Comparison of ENCODE assay signal across 24 cellular contexts in the genomic region with DNA sequence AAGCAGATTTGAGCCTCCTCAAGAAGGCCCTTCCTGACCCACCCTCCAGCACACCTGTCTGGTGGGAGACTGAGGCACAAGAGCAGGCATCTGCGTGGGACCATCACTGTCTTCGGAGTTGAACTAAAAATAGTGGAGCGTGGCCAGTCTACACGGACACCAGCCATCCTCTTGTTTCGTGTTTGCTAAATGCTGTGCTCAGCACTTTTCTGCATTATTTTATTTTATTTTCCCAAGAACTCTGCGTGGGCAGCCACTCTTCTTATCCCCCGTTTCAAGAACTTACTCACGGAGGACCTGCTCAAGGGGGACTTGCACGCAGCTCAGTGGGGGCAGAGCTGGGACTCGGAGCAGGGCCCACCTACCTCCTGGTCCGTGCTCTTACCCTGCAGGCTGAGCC.
"Had no signal": no experiment of that assay in that cellular context is flagged by ENCODE, and none has a peak within 500 bp of the region (broad histone marks: within the 10 kb centered on the region; RNA-seq: fewer than 3 reads in every experiment).

No MANE protein-coding gene starts in this region.

- H3K36me3 ChIP-seq: prostate gland, right atrium auricular region, sigmoid colon, stomach, thoracic aorta, tibial nerve, upper lobe of left lung had no signal

- H3K4me1 ChIP-seq: prostate gland, right atrium auricular region, sigmoid colon, stomach, upper lobe of left lung had no signal

- H3K4me3 ChIP-seq: lung, mucosa of descending colon, prostate gland, right atrium auricular region, sigmoid colon, stomach, thoracic aorta, tibial nerve, upper lobe of left lung had no signal

- H3K9me3 ChIP-seq: mucosa of descending colon, prostate gland, right atrium auricular region, sigmoid colon, stomach, thoracic aorta, tibial nerve, upper lobe of left lung had no signal

- H3K27ac ChIP-seq: prostate gland, right atrium auricular region, sigmoid colon, stomach, thoracic aorta, tibial nerve, upper lobe of left lung had no signal

- ATAC-seq: effector memory CD8-positive, alpha-beta T cell; mucosa of descending colon; natural killer cell treated with Interleukin-12 subunit alpha and Interleukin-12 subunit beta and Interleukin-15 and Interleukin-18, amount 100 ng/mL, for 72 hours; stimulated activated effector memory CD8-positive, alpha-beta T cell treated with anti-CD3 and anti-CD28 coated beads, Interleukin-12 subunit alpha, Interleukin-12 subunit beta, amount 100 ng/mL, for 72 hours had no signal

- H3K27me3 ChIP-seq: right atrium auricular region, sigmoid colon, stomach, tibial nerve, upper lobe of left lung had no signal

- FAIRE-seq: endometrium, frontal cortex, urothelium cell line had no signal

- DNase-seq: cortex of kidney; effector memory CD8-positive, alpha-beta T cell; hypothalamus; immature natural killer cell; islet precursor cell; kidney glomerular epithelial cell; mucosa of descending colon; naive B cell; sigmoid colon; stimulated activated CD4-positive, alpha-beta T cell treated with anti-CD3 and anti-CD28 coated beads, Interleukin-2, amount 100 ng/mL, for 24 hours; stimulated activated CD4-positive, alpha-beta T cell treated with anti-CD3 and anti-CD28 coated beads, Interleukin-4, amount 100 ng/mL, for 24 hours; stimulated activated naive CD4-positive, alpha-beta T cell treated with Interleukin-2 at 50 U/mL for 16 hours; stomach; upper lobe of left lung had no signal
